In genomic region chr1:117171900-117172501, GRCh38 we compare ENCODE assay signal across 12 cellular contexts. TPM values are rescaled to one million over a fixed set of nuclear protein-coding genes. Genes with fewer than 3 reads are reported as not detected.
DNase-seq lines count a peak whose midpoint lies in the region; ATAC-seq lines count a peak whose summit lies in the region.
"Had no signal": no experiment of that assay in that cellular context is flagged by ENCODE, and none has a peak within 500 bp of the region (broad histone marks: within the 10 kb centered on the region; RNA-seq: fewer than 3 reads in every experiment).

No MANE protein-coding gene starts in this region.

- H3K27me3 ChIP-seq in GM23248 (replicated peaks; ENCODE audit: insufficient read depth) = no peaks in the 10 kb centered on the region

- H3K9me2 ChIP-seq in GM23248 (ENCODE audit: insufficient read depth) = no peaks in the 10 kb centered on the region
- H3K9me2 ChIP-seq: SK-N-SH had no signal

- H3K9me3 ChIP-seq in GM23248 (ENCODE audit: low read depth) = no peaks in the 10 kb centered on the region
- H3K9me3 ChIP-seq: SK-N-SH had no signal

- H3K27ac Mint-ChIP-seq in activated T-helper 1 cell treated with anti-CD3 and anti-CD28 coated beads, Interleukin-12 subunit alpha, Interleukin-12 subunit beta, Interleukin-2, Interleukin-4 antibody, amounts not matched to agents 30 ng/mL and 10 ng/mL and 1 ng/mL, durations not matched to agents 14 hours and 24 hours and 36 hours = no peak overlapping the region
- H3K27ac Mint-ChIP-seq: CD8-positive, alpha-beta T cell; dendritic cell treated with granulocyte-macrophage colony-stimulating factor and Interleukin-4, amounts not matched to agents 40 ng/mL and 50 ng/mL, for 4 days; immature natural killer cell had no signal

- peaks cover 8% of the 10 kb centered on the region; the same call in 1 of the 2 replicates for H3K4me1 ChIP-seq in GM23248 (ENCODE audit: insufficient read depth)

- H3K4me2 ChIP-seq in GM23248 (ENCODE audit: unreplicated experiment) = no peak overlapping the region
- H3K4me2 ChIP-seq: SK-N-SH had no signal

- peaks cover 2% of the 10 kb centered on the region for H3K27me3 Mint-ChIP-seq in activated T-helper 1 cell treated with anti-CD3 and anti-CD28 coated beads, Interleukin-12 subunit alpha, Interleukin-12 subunit beta, Interleukin-2, Interleukin-4 antibody, amounts not matched to agents 30 ng/mL and 10 ng/mL and 1 ng/mL, durations not matched to agents 14 hours and 24 hours and 36 hours (ENCODE audit: insufficient read depth)
- H3K27me3 Mint-ChIP-seq: dendritic cell treated with granulocyte-macrophage colony-stimulating factor and Interleukin-4, amounts not matched to agents 40 ng/mL and 50 ng/mL, for 4 days had no signal

- no peak overlapping the region for H2AFZ ChIP-seq in GM23248

- DNase-seq in GM23248 = peak; percentile 16
- peak; percentile 99 for DNase-seq in SK-MEL-5 (ENCODE audit: low read depth, low spot score)
- peak; percentile 43 for DNase-seq in fibroblast of the conjunctiva (ENCODE audit: low read depth)
- peak; percentile 4 for DNase-seq in occipital lobe (lab: John Stamatoyannopoulos, UW)
- no peak for DNase-seq in activated CD4-positive, alpha-beta T cell treated with anti-CD3 and anti-CD28 coated beads for 4 hours
- DNase-seq in superior temporal gyrus (ENCODE audit: extremely low spot score) = no peak
- no peak for DNase-seq in activated T-helper 1 cell treated with anti-CD3 and anti-CD28 coated beads, Interleukin-12 subunit alpha, Interleukin-12 subunit beta, Interleukin-2, Interleukin-4 antibody, amounts not matched to agents 30 ng/mL and 10 ng/mL and 1 ng/mL, durations not matched to agents 14 hours and 24 hours and 36 hours (ENCODE audit: low spot score)
- DNase-seq: CD8-positive, alpha-beta T cell; immature natural killer cell; SK-N-SH had no signal

- H3K4me1 Mint-ChIP-seq in activated T-helper 1 cell treated with anti-CD3 and anti-CD28 coated beads, Interleukin-12 subunit alpha, Interleukin-12 subunit beta, Interleukin-2, Interleukin-4 antibody, amounts not matched to agents 30 ng/mL and 10 ng/mL and 1 ng/mL, durations not matched to agents 14 hours and 24 hours and 36 hours (ENCODE audit: low read depth) = no peaks in the 10 kb centered on the region
- H3K4me1 Mint-ChIP-seq: immature natural killer cell had no signal

- intact Hi-C loops in activated T-helper 1 cell treated with anti-CD3 and anti-CD28 coated beads, Interleukin-12 subunit alpha, Interleukin-12 subunit beta, Interleukin-2, Interleukin-4 antibody, amounts not matched to agents 30 ng/mL and 10 ng/mL and 1 ng/mL, durations not matched to agents 14 hours and 24 hours and 36 hours (cut with micrococcal nuclease) = no loop called here

- in situ Hi-C loops in GM23248 (cut with MboI) (no loop called here), SK-MEL-5 (cut with HindIII; ENCODE audit: low pct_unique_long_range_greater_than_20kb, low sequenced_read_pairs) (no loop called here)

- H3K4me3 Mint-ChIP-seq in activated T-helper 1 cell treated with anti-CD3 and anti-CD28 coated beads, Interleukin-12 subunit alpha, Interleukin-12 subunit beta, Interleukin-2, Interleukin-4 antibody, amounts not matched to agents 30 ng/mL and 10 ng/mL and 1 ng/mL, durations not matched to agents 14 hours and 24 hours and 36 hours = no peak overlapping the region
- H3K4me3 Mint-ChIP-seq: CD8-positive, alpha-beta T cell; dendritic cell treated with granulocyte-macrophage colony-stimulating factor and Interleukin-4, amounts not matched to agents 40 ng/mL and 50 ng/mL, for 4 days; immature natural killer cell had no signal

- no peak overlapping the region for H3K4me3 ChIP-seq in GM23248

- no peaks in the 10 kb centered on the region for H3K36me3 ChIP-seq in GM23248 (ENCODE audit: low read depth)

- H3K79me2 ChIP-seq in GM23248 (ENCODE audit: insufficient read depth) = no peaks in the 10 kb centered on the region

- no peak overlapping the region for H3K27ac ChIP-seq in GM23248

- no peak overlapping the region for H3K9ac ChIP-seq in GM23248
- H3K9ac ChIP-seq: SK-N-SH had no signal

- H4K20me1 ChIP-seq in GM23248 (ENCODE audit: insufficient read depth) = no peaks in the 10 kb centered on the region

- no peaks in the 10 kb centered on the region for H3F3A ChIP-seq in GM23248 (ENCODE audit: insufficient read depth)

- H3K36me3 Mint-ChIP-seq in activated T-helper 1 cell treated with anti-CD3 and anti-CD28 coated beads, Interleukin-12 subunit alpha, Interleukin-12 subunit beta, Interleukin-2, Interleukin-4 antibody, amounts not matched to agents 30 ng/mL and 10 ng/mL and 1 ng/mL, durations not matched to agents 14 hours and 24 hours and 36 hours (ENCODE audit: low read depth) = no peaks in the 10 kb centered on the region
- H3K36me3 Mint-ChIP-seq: CD8-positive, alpha-beta T cell; immature natural killer cell had no signal

- no peaks in the 10 kb centered on the region for H3K9me3 Mint-ChIP-seq in activated T-helper 1 cell treated with anti-CD3 and anti-CD28 coated beads, Interleukin-12 subunit alpha, Interleukin-12 subunit beta, Interleukin-2, Interleukin-4 antibody, amounts not matched to agents 30 ng/mL and 10 ng/mL and 1 ng/mL, durations not matched to agents 14 hours and 24 hours and 36 hours
- H3K9me3 Mint-ChIP-seq: CD8-positive, alpha-beta T cell; dendritic cell treated with granulocyte-macrophage colony-stimulating factor and Interleukin-4, amounts not matched to agents 40 ng/mL and 50 ng/mL, for 4 days; immature natural killer cell had no signal

- WGBS in GM23248 (ENCODE audit: low coverage in 1 of 2, low lambda C conversion rate in 2 of 2, missing lambda C conversion rate in 2 of 2), 2 experiments = 71 to 72% methylated on average over 18 of the region's 18 CpGs

- no peak for ATAC-seq in HG03095 (IDR thresholded peaks at IDR 0.05; ENCODE audit: unreplicated experiment)
- ATAC-seq: CD8-positive, alpha-beta T cell had no signal

RNA-seq across cellular contexts. Expression of gene VTCN1, which starts 38.7 kb away (rescaled TPM):
- total RNA-seq in GM23248 (2014; rRNA removed; shearing (Covaris generic)) = not detected in 2 replicates
- not detected in 2 replicates for polyA plus RNA-seq in GM23248 (2016; fragmentation: Nextera tagmentation; extraction: Ambion mirVana)
- total RNA-seq in SK-MEL-5 (2014; rRNA removed; shearing (Covaris generic)) = 0.37 and 0.40 TPM in 2 replicates
- polyA plus RNA-seq in SK-MEL-5 (2015; cell fraction: cytosol; rRNA removed) = 0.27 and 0.47 TPM in 2 replicates
- 0.15 TPM in 1 of 2 replicates, not detected in the other for polyA plus RNA-seq in SK-MEL-5 (2015; cell fraction: nucleus; rRNA removed)
- total RNA-seq in occipital lobe = 0.47 TPM
- total RNA-seq in activated T-helper 1 cell treated with anti-CD3 and anti-CD28 coated beads, Interleukin-12 subunit alpha, Interleukin-12 subunit beta, Interleukin-2, Interleukin-4 antibody, amounts not matched to agents 30 ng/mL and 10 ng/mL and 1 ng/mL, durations not matched to agents 14 hours and 24 hours and 36 hours = not detected in 2 replicates
- total RNA-seq: CD8-positive, alpha-beta T cell had no signal
- polyA plus RNA-seq: immature natural killer cell, SK-N-SH had no signal

RNA-seq across cellular contexts. Expression of gene TRIM45, which starts 50.5 kb away (rescaled TPM):
- 0.51 and 0.76 TPM in 2 replicates for total RNA-seq in GM23248 (2014; rRNA removed; shearing (Covaris generic))
- 0.44 and 1.4 TPM in 2 replicates for polyA plus RNA-seq in GM23248 (2016; fragmentation: Nextera tagmentation; extraction: Ambion mirVana)
- total RNA-seq in SK-MEL-5 (2014; rRNA removed; shearing (Covaris generic)) = 14.8 and 16.0 TPM in 2 replicates
- 11.4 and 12.7 TPM in 2 replicates for polyA plus RNA-seq in SK-MEL-5 (2015; cell fraction: cytosol; rRNA removed)
- polyA plus RNA-seq in SK-MEL-5 (2015; cell fraction: nucleus; rRNA removed) = 60.2 and 86.9 TPM in 2 replicates
- total RNA-seq in occipital lobe = 5.0 TPM
- total RNA-seq in activated T-helper 1 cell treated with anti-CD3 and anti-CD28 coated beads, Interleukin-12 subunit alpha, Interleukin-12 subunit beta, Interleukin-2, Interleukin-4 antibody, amounts not matched to agents 30 ng/mL and 10 ng/mL and 1 ng/mL, durations not matched to agents 14 hours and 24 hours and 36 hours = 1.1 and 1.3 TPM in 2 replicates
- polyA plus RNA-seq: immature natural killer cell had no signal

Comparison
In these comparisons a context has a peak if more than half of its experiments do, and no peak if none do; other contexts are left out.
1. DNase-seq: peak in GM23248 (single experiment), SK-MEL-5 (single experiment), fibroblast of the conjunctiva (single experiment) and occipital lobe (single experiment); none in activated CD4-positive, alpha-beta T cell treated with anti-CD3 and anti-CD28 coated beads for 4 hours (0 of 2), superior temporal gyrus (single experiment) and activated T-helper 1 cell treated with anti-CD3 and anti-CD28 coated beads, Interleukin-12 subunit alpha, Interleukin-12 subunit beta, Interleukin-2, Interleukin-4 antibody, amounts not matched to agents 30 ng/mL and 10 ng/mL and 1 ng/mL, durations not matched to agents 14 hours and 24 hours and 36 hours (single experiment).